In genomic region chr4:44725166-44725565, GRCh38 we compare ENCODE assay signal across 8 cellular contexts. TPM values are rescaled to one million over a fixed set of nuclear protein-coding genes. Genes with fewer than 3 reads are reported as not detected.
DNase-seq lines count a peak whose midpoint lies in the region; ATAC-seq, FAIRE-seq and TF ChIP-seq lines count a peak whose summit lies in the region.

No MANE protein-coding gene starts in this region.

- peaks cover 23% of the 10 kb centered on the region for H3K4me1 ChIP-seq in keratinocyte (ENCODE audit: control insufficient read depth, extremely low read depth, insufficient read depth, low read length)
- H3K4me1 ChIP-seq in upper lobe of left lung: peaks cover 6 to 18% (median 11%) of the 10 kb centered on the region in 4 donors

- H3K9me3 ChIP-seq in keratinocyte (ENCODE audit: control insufficient read depth, low read depth, low read length): no peaks in the 10 kb centered on the region
- H3K9me3 ChIP-seq in upper lobe of left lung: no peaks in the 10 kb centered on the region

- POLR2A ChIA-PET in activated CD8-positive, alpha-beta T cell treated with anti-CD3 and anti-CD28 coated beads, Interleukin-2, amount 10 ng/mL, durations not matched to agents 7 days and 5 days (lab: Charles Lee): interaction anchor here (1.4 kb wide), 1 partner anchor 46 kb away, joined by 18 read pairs; the partner anchor contains the start of gene GUF1

- peaks cover 4% of the 10 kb centered on the region for H3K36me3 Mint-ChIP-seq in activated naive CD4-positive, alpha-beta T cell treated with anti-CD3 and anti-CD28 coated beads, Interleukin-2, amount 50 U/mL, for 24 hours
- peaks cover 10% of the 10 kb centered on the region for H3K36me3 Mint-ChIP-seq in activated CD8-positive, alpha-beta T cell treated with anti-CD3 and anti-CD28 coated beads, Interleukin-2, amount 10 ng/mL, durations not matched to agents 7 days and 5 days (ENCODE audit: low read depth)

- H3K27me3 ChIP-seq in keratinocyte (ENCODE audit: control insufficient read depth, extremely low read depth, insufficient read depth, low read length): no peaks in the 10 kb centered on the region
- H3K27me3 ChIP-seq in upper lobe of left lung: no peaks in the 10 kb centered on the region

- H3K27ac ChIP-seq in keratinocyte (ENCODE audit: control insufficient read depth, insufficient read depth, low read length) (peak overlapping the region; percentile 46), upper lobe of left lung (peak overlapping the region in 1 of 4 donors; percentile 82)

- H3K4me3 ChIP-seq in keratinocyte (ENCODE audit: control insufficient read depth in 2 of 3, extremely low read depth in 1 of 3, insufficient read depth in 2 of 3, low read depth in 1 of 3, low read length in 3 of 3) (peak overlapping the region; percentile 72 to 95 (median 94)), upper lobe of left lung (peak overlapping the region in 3 of 4 donors; percentile 75 to 96 (median 87))

- 52 to 56% methylated on average over 6 of the region's 6 CpGs for WGBS in upper lobe of left lung, 2 donors

- no peaks in the 10 kb centered on the region for H3K9me3 Mint-ChIP-seq in activated naive CD4-positive, alpha-beta T cell treated with anti-CD3 and anti-CD28 coated beads, Interleukin-2, amount 50 U/mL, for 24 hours
- H3K9me3 Mint-ChIP-seq in activated CD8-positive, alpha-beta T cell treated with anti-CD3 and anti-CD28 coated beads, Interleukin-2, amount 10 ng/mL, durations not matched to agents 7 days and 5 days (ENCODE audit: insufficient read depth): no peaks in the 10 kb centered on the region

- H3K9me1 ChIP-seq in keratinocyte (ENCODE audit: control insufficient read depth, extremely low read depth, insufficient read depth, low read length): no peaks in the 10 kb centered on the region

- no peak for FAIRE-seq in keratinocyte (lab: Jason Lieb, UNC)
- FAIRE-seq in GM12892 (lab: Jason Lieb, UNC): no peak

- TF ChIP-seq CTCF in keratinocyte (optimal IDR thresholded peaks at IDR 0.05 in 1 of 3, IDR thresholded peaks at IDR 0.05 in 1 of 3, conservative IDR thresholded peaks at IDR 0.05 in 1 of 3; ENCODE audit: extremely low read depth in 1 of 3, insufficient read depth in 2 of 3, low read length in 3 of 3) (no peak), upper lobe of left lung (IDR thresholded peaks at IDR 0.05) (no peak)

- H3K4me3 Mint-ChIP-seq in activated naive CD4-positive, alpha-beta T cell treated with anti-CD3 and anti-CD28 coated beads, Interleukin-2, amount 50 U/mL, for 24 hours: peak overlapping the region; percentile 93
- H3K4me3 Mint-ChIP-seq in activated CD8-positive, alpha-beta T cell treated with anti-CD3 and anti-CD28 coated beads, Interleukin-2, amount 10 ng/mL, durations not matched to agents 7 days and 5 days: peak overlapping the region; percentile 91

- peak overlapping the region; percentile 98 for H3K4me2 ChIP-seq in keratinocyte (ENCODE audit: control insufficient read depth, extremely low read depth, insufficient read depth, low read depth, low read length)

- dilution Hi-C loops in keratinocyte (cut with MboI; ENCODE audit: extremely low pct_ligation_motif_present, low sequenced_read_pairs): no loop called here

- no peak overlapping the region for H2AFZ ChIP-seq in keratinocyte (ENCODE audit: control insufficient read depth, low read length)

- peak overlapping the region; percentile 84 for H3K9ac ChIP-seq in keratinocyte (ENCODE audit: control insufficient read depth, extremely low read depth, insufficient read depth, low read length)

- TF ChIP-seq EP300 in upper lobe of left lung (IDR thresholded peaks at IDR 0.05): no peak

- no peaks in the 10 kb centered on the region for H4K20me1 ChIP-seq in keratinocyte (ENCODE audit: control insufficient read depth, extremely low read depth, insufficient read depth, low read length)

- TF ChIP-seq POLR2A in upper lobe of left lung (IDR thresholded peaks at IDR 0.05) (no peak), GM12892 (IDR thresholded peaks at IDR 0.05; ENCODE audit: low read depth, low read length) (no peak)

- H3K27me3 Mint-ChIP-seq in activated naive CD4-positive, alpha-beta T cell treated with anti-CD3 and anti-CD28 coated beads, Interleukin-2, amount 50 U/mL, for 24 hours: no peaks in the 10 kb centered on the region
- H3K27me3 Mint-ChIP-seq in activated CD8-positive, alpha-beta T cell treated with anti-CD3 and anti-CD28 coated beads, Interleukin-2, amount 10 ng/mL, durations not matched to agents 7 days and 5 days (ENCODE audit: low read depth): no peaks in the 10 kb centered on the region

- H3K79me2 ChIP-seq in keratinocyte (ENCODE audit: control insufficient read depth, insufficient read depth, low read length): peaks cover 47% of the 10 kb centered on the region

- no peak for DNase-seq in activated naive CD4-positive, alpha-beta T cell (lab: John Stamatoyannopoulos, UW)
- no peak for DNase-seq in activated CD8-positive, alpha-beta T cell treated with anti-CD3 and anti-CD28 coated beads, Interleukin-2, amount 10 ng/mL, durations not matched to agents 7 days and 5 days
- DNase-seq in keratinocyte (ENCODE audit: low read depth, low spot score): no peak
- no peak for DNase-seq in upper lobe of left lung
- no peak for DNase-seq in GM12892 (ENCODE audit: insufficient read length)
- DNase-seq in NCI-H2107 (lab: John Stamatoyannopoulos, UW): no peak

- CTCF ChIA-PET in activated CD8-positive, alpha-beta T cell treated with anti-CD3 and anti-CD28 coated beads, Interleukin-2, amount 10 ng/mL, durations not matched to agents 7 days and 5 days (lab: Charles Lee): interaction anchor here (1.0 to 2.3 kb wide), 2 partner anchors 16 to 46 kb away, joined by 3 to 11 read pairs; partner anchors contain the start of gene GUF1

- no peak for ATAC-seq in activated CD8-positive, alpha-beta T cell treated with anti-CD3 and anti-CD28 coated beads, Interleukin-2, amount 10 ng/mL, durations not matched to agents 7 days and 5 days
- ATAC-seq in upper lobe of left lung (ENCODE audit: low FRiP score in 2 of 2): no peak
- ATAC-seq in HG02588 (IDR thresholded peaks at IDR 0.05; ENCODE audit: unreplicated experiment): no peak

- no peaks in the 10 kb centered on the region for H3K36me3 ChIP-seq in keratinocyte (ENCODE audit: control insufficient read depth in 2 of 2, extremely low read depth in 1 of 2, insufficient read depth in 2 of 2, low read length in 2 of 2)
- H3K36me3 ChIP-seq in upper lobe of left lung: no peaks in the 10 kb centered on the region

- H3K27ac Mint-ChIP-seq in activated naive CD4-positive, alpha-beta T cell treated with anti-CD3 and anti-CD28 coated beads, Interleukin-2, amount 50 U/mL, for 24 hours: peak overlapping the region; percentile 90
- peak overlapping the region; percentile 91 for H3K27ac Mint-ChIP-seq in activated CD8-positive, alpha-beta T cell treated with anti-CD3 and anti-CD28 coated beads, Interleukin-2, amount 10 ng/mL, durations not matched to agents 7 days and 5 days

- H3K4me1 Mint-ChIP-seq in activated naive CD4-positive, alpha-beta T cell treated with anti-CD3 and anti-CD28 coated beads, Interleukin-2, amount 50 U/mL, for 24 hours: peaks cover 67% of the 10 kb centered on the region
- H3K4me1 Mint-ChIP-seq in activated CD8-positive, alpha-beta T cell treated with anti-CD3 and anti-CD28 coated beads, Interleukin-2, amount 10 ng/mL, durations not matched to agents 7 days and 5 days (ENCODE audit: low read depth): peaks cover 17% of the 10 kb centered on the region

RNA-seq across cellular contexts. Expression of gene GNPDA2, which starts 1.2 kb away (rescaled TPM):
- 10 to 100 TPM; 11.5 to 12.5 TPM for total RNA-seq in activated CD8-positive, alpha-beta T cell treated with anti-CD3 and anti-CD28 coated beads, Interleukin-2, amount 10 ng/mL, durations not matched to agents 7 days and 5 days
- polyA plus RNA-seq in keratinocyte: 15.2 to 22.6 TPM (median 16.2 TPM) in 3 replicates
- polyA plus RNA-seq in keratinocyte (2011; ENCODE audit: low read depth): 5.8 TPM
- 10.5 and 23.2 TPM in 2 replicates for polyA plus RNA-seq in keratinocyte (2011; cell fraction: cytosol; rRNA removed)
- 18.4 and 23.6 TPM in 2 replicates for polyA plus RNA-seq in keratinocyte (2011; cell fraction: nucleus; rRNA removed)
- polyA plus RNA-seq in keratinocyte (2012; ENCODE audit: low replicate concordance): 10.5 and 17.0 TPM in 2 replicates
- 4.4 to 14.5 TPM (median 11.2 TPM) in 3 replicates for polyA minus RNA-seq in keratinocyte
- 9.4 TPM for polyA minus RNA-seq in keratinocyte (2011; cell fraction: cytosol; rRNA and poly(A)+ RNA removed)
- 8.9 and 16.7 TPM in 2 replicates for polyA minus RNA-seq in keratinocyte (2011; cell fraction: nucleus; rRNA and poly(A)+ RNA removed)
- total RNA-seq in upper lobe of left lung: 10 to 100 TPM in 3 of 6 donors, 1 to 10 TPM in 3; 5.2 to 15.2 (median 9.7) TPM
- 26.3 TPM for polyA plus RNA-seq in GM12892 (2012; ENCODE audit: missing spikeins)

RNA-seq across cellular contexts. Expression of gene GUF1, which starts 46.9 kb away (rescaled TPM):
- total RNA-seq in activated CD8-positive, alpha-beta T cell treated with anti-CD3 and anti-CD28 coated beads, Interleukin-2, amount 10 ng/mL, durations not matched to agents 7 days and 5 days: 10 to 100 TPM; 22.9 to 26.0 TPM
- 11.9 to 24.3 TPM (median 16.8 TPM) in 3 replicates for polyA plus RNA-seq in keratinocyte
- 8.8 TPM for polyA plus RNA-seq in keratinocyte (2011; ENCODE audit: low read depth)
- polyA plus RNA-seq in keratinocyte (2011; cell fraction: cytosol; rRNA removed): 12.8 and 20.3 TPM in 2 replicates
- 17.1 and 23.5 TPM in 2 replicates for polyA plus RNA-seq in keratinocyte (2011; cell fraction: nucleus; rRNA removed)
- 9.4 and 14.3 TPM in 2 replicates for polyA plus RNA-seq in keratinocyte (2012; ENCODE audit: low replicate concordance)
- 7.5 to 22.5 TPM (median 9.6 TPM) in 3 replicates for polyA minus RNA-seq in keratinocyte
- polyA minus RNA-seq in keratinocyte (2011; cell fraction: cytosol; rRNA and poly(A)+ RNA removed): 10.7 TPM
- polyA minus RNA-seq in keratinocyte (2011; cell fraction: nucleus; rRNA and poly(A)+ RNA removed): 11.9 and 15.0 TPM in 2 replicates
- total RNA-seq in upper lobe of left lung: 10 to 100 TPM; 11.3 to 24.4 (median 14.2) TPM
- polyA plus RNA-seq in GM12892 (2012; ENCODE audit: missing spikeins): 21.8 TPM
